ENCODE assay signal across 8 cellular contexts in genomic region chr15:75799190-75799589, GRCh38.
"Had no signal": no experiment of that assay in that cellular context is flagged by ENCODE, and none has a peak within 500 bp of the region (broad histone marks: within the 10 kb centered on the region; RNA-seq: fewer than 3 reads in every experiment).

No MANE protein-coding gene starts in this region.

- ATAC-seq: GM12878 had no signal

- H3K4me3 ChIP-seq: GM12878 had no signal

- DNase-seq: GDM1, GF-D8 had no signal

- FAIRE-seq: G401.6, GM12878, GM12891, GM12892, GM18507, GM19239 had no signal
